ENCODE assay signal across 12 cellular contexts in genomic region chr18:2687390-2688001, GRCh38. TPM values are rescaled to one million over a fixed set of nuclear protein-coding genes. Genes with fewer than 3 reads are reported as not detected.
A peak's percentile ranks its signal among the peaks of the same experiment; 100 is the strongest.
DNase-seq lines count a peak whose midpoint lies in the region; ATAC-seq and TF ChIP-seq lines count a peak whose summit lies in the region.
"Had no signal": no experiment of that assay in that cellular context is flagged by ENCODE, and none has a peak within 500 bp of the region (broad histone marks: within the 10 kb centered on the region; RNA-seq: fewer than 3 reads in every experiment).

No MANE protein-coding gene starts in this region.

- POLR2A ChIA-PET in naive thymus-derived CD8-positive, alpha-beta T cell (lab: Charles Lee), result interaction anchor here (0.7 to 1.8 kb wide), 4 partner anchors 31 to 116 kb away, joined by 3 to 4 read pairs (median 4); partner anchors contain the start of genes METTL4 and NDC80

- no peak overlapping the region for H2AFZ ChIP-seq in KMS-11 (ENCODE audit: low read depth)

- peaks cover 6% of the 10 kb centered on the region; the same call in 1 of the 2 replicates for H3K36me3 ChIP-seq in KMS-11 (ENCODE audit: insufficient read depth)

- ATAC-seq in GM18520 (IDR thresholded peaks at IDR 0.05; ENCODE audit: unreplicated experiment), result peak; percentile 54
- ATAC-seq in GM21390 (IDR thresholded peaks at IDR 0.05; ENCODE audit: unreplicated experiment), result peak; percentile 80
- ATAC-seq in naive thymus-derived CD8-positive, alpha-beta T cell, result peak; percentile 21 to 23
- no peak for ATAC-seq in HG03521 (IDR thresholded peaks at IDR 0.05; ENCODE audit: unreplicated experiment)
- no peak for ATAC-seq in sciatic nerve

- H3K4me3 ChIP-seq in KMS-11 (IDR thresholded peaks at IDR 0.05; ENCODE audit: insufficient read depth, low read depth, low read length), result no peak overlapping the region
- H3K4me3 ChIP-seq: right atrium auricular region had no signal

- DNase-seq in naive thymus-derived CD8-positive, alpha-beta T cell, result no peak
- DNase-seq in NCI-H82 treated with DMSO at 0.1 percent for 48 hours (lab: John Stamatoyannopoulos, UW; ENCODE audit: unreplicated experiment) (no peak), sciatic nerve (ENCODE audit: low spot score) (no peak)
- DNase-seq: dermis blood vessel endothelial cell, DND-41, NCI-H1092 had no signal

- H3K27ac ChIP-seq in KMS-11, result peak overlapping the region; percentile 41
- H3K27ac ChIP-seq: right atrium auricular region had no signal

- peak overlapping the region in 9 of 10 donors; percentile 13 to 67 (median 47) for H3K4me3 Mint-ChIP-seq in naive thymus-derived CD8-positive, alpha-beta T cell
- H3K4me3 Mint-ChIP-seq: mesothelial cell of epicardium had no signal

- peaks cover 26 to 89% (median 49%) of the 10 kb centered on the region in 3 donors for H3K36me3 Mint-ChIP-seq in naive thymus-derived CD8-positive, alpha-beta T cell

- peaks cover 4 to 25% (median 20%) of the 10 kb centered on the region in 9 donors for H3K9me3 Mint-ChIP-seq in naive thymus-derived CD8-positive, alpha-beta T cell

- peak overlapping the region; percentile 19; the same call in 1 of the 2 replicates for H3K4me2 ChIP-seq in KMS-11

- H3K79me2 ChIP-seq in KMS-11 (ENCODE audit: insufficient read depth, low read depth), result peaks cover 54% of the 10 kb centered on the region; the same call in 1 of the 2 replicates

- intact Hi-C loops in sciatic nerve (cut with DNase I), result no loop called here

- no peaks in the 10 kb centered on the region; the same call in 1 of the 2 replicates for H4K20me1 ChIP-seq in KMS-11 (ENCODE audit: insufficient read depth)

- no peak for TF ChIP-seq CTCF in KMS-11 (conservative IDR thresholded peaks at IDR 0.05; ENCODE audit: low read depth, low read length)

- peaks cover 22 to 74% (median 54%) of the 10 kb centered on the region in 4 donors for H3K4me1 Mint-ChIP-seq in naive thymus-derived CD8-positive, alpha-beta T cell

- H3K4me1 ChIP-seq in KMS-11 (ENCODE audit: low read depth, poor library complexity, severe bottlenecking), result peaks cover 22% of the 10 kb centered on the region
- H3K4me1 ChIP-seq: right atrium auricular region had no signal

- peak overlapping the region in 9 of 10 donors; percentile 23 to 80 (median 53) for H3K27ac Mint-ChIP-seq in naive thymus-derived CD8-positive, alpha-beta T cell
- H3K27ac Mint-ChIP-seq: mesothelial cell of epicardium had no signal

- no peaks in the 10 kb centered on the region for H3K27me3 Mint-ChIP-seq in naive thymus-derived CD8-positive, alpha-beta T cell

- H3K9ac ChIP-seq in KMS-11, result no peak overlapping the region

- no peaks in the 10 kb centered on the region for H3K27me3 ChIP-seq in KMS-11 (ENCODE audit: insufficient read depth, low read depth)
- H3K27me3 ChIP-seq: right atrium auricular region had no signal

RNA-seq across cellular contexts. Expression of gene SMCHD1, which starts 32.0 kb away (rescaled TPM):
- 100 to 1,000 TPM; 208 to 215 TPM for total RNA-seq in naive thymus-derived CD8-positive, alpha-beta T cell
- polyA plus RNA-seq in naive thymus-derived CD8-positive, alpha-beta T cell, result 10 to 100 TPM; 27.7 to 33.7 (median 29.4) TPM
- total RNA-seq in sciatic nerve, result 93.2 TPM

Comparison
In these comparisons a context has a peak if more than half of its experiments do, and no peak if none do; other contexts are left out.
1. ATAC-seq: peak in GM18520 (single experiment), GM21390 (single experiment) and naive thymus-derived CD8-positive, alpha-beta T cell (2 of 2); none in HG03521 (single experiment) and sciatic nerve (single experiment).